9 cellular contexts compared by ENCODE assay signal in the genomic region with DNA sequence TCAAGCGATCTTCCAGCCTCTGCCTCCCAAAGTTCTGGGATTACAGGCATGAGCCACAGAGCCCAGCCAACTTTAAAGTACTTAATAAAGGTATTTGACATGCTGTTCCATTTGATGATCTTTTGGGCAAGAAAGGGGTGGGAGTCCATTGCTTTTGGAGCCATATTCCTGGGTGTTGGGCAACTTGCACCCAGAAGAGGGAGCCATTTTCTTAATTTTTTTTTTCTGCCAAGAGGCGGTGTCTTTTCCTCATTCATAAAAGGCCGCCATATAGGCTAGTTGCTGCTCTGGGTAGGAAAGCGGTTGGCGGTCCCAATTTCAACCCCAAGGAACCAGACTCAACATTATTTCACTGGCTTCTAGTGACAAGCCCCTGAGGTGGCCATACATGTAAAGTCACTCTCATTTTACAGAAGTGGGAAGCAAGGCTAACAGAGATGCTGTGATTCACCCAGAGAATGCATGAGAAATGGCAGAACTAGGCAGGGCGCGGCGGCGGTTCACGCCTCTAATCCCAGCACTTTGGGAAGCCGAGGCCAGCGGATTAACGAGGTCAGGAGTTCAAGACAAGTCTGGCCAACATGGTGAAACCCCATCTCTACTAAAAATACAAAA.
DNase-seq lines count a peak whose midpoint lies in the region; ATAC-seq and TF ChIP-seq lines count a peak whose summit lies in the region.
"Had no signal": no experiment of that assay in that cellular context is flagged by ENCODE, and none has a peak within 500 bp of the region (broad histone marks: within the 10 kb centered on the region; RNA-seq: fewer than 3 reads in every experiment).

No MANE protein-coding gene starts in this region.

- no peak overlapping the region for H2BK20ac ChIP-seq in H9 (ENCODE audit: low read depth, low read length, poor library complexity, severe bottlenecking)

- H3K14ac ChIP-seq in H9 (ENCODE audit: insufficient read depth, low read length), result no peak overlapping the region

- no peak overlapping the region for H3T11ph ChIP-seq in H9 (ENCODE audit: low read length)

- no peak overlapping the region; a peak in 1 of 7 replicates for H3K27ac Mint-ChIP-seq in H9

- no peaks in the 10 kb centered on the region for H3K27me3 Mint-ChIP-seq in H9 (ENCODE audit: low read depth)

- H3K4ac ChIP-seq in H9 (ENCODE audit: low read depth, low read length), result no peak overlapping the region

- intact Hi-C loops in psoas muscle (cut with DNase I), result no loop called here
- intact Hi-C loops in lower leg skin (cut with DNase I; ENCODE audit: low total_unique reads), result no loop called here

- no peak for ATAC-seq in psoas muscle

- H2BK12ac ChIP-seq in H9 (ENCODE audit: insufficient read length, low read depth, low read length), result no peak overlapping the region

- no peak overlapping the region for H3K56ac ChIP-seq in H9 (ENCODE audit: insufficient read length, low read depth, low read length)

- no peak overlapping the region for H2BK5ac ChIP-seq in H9 (ENCODE audit: insufficient read length, low read length)

- CTCF ChIA-PET in RWPE1 (lab: Yijun Ruan, JAX), result interaction anchor here (0.9 kb wide), 1 partner anchor 63 kb away, joined by 3 read pairs; no protein-coding TSS in a partner anchor

- no peaks in the 10 kb centered on the region for H3K79me2 ChIP-seq in H9 (ENCODE audit: insufficient read depth, low read length)

- no peak overlapping the region for H4K91ac ChIP-seq in H9 (ENCODE audit: insufficient read length, low read depth, low read length)

- TF ChIP-seq CTCF in AG09319 (IDR thresholded peaks at IDR 0.05; ENCODE audit: low read depth, low read length) (peak; percentile 49), H9 (conservative IDR thresholded peaks at IDR 0.05) (peak; percentile 76), RWPE1 (conservative IDR thresholded peaks at IDR 0.05; ENCODE audit: low read depth) (peak; percentile 55), foreskin fibroblast (IDR thresholded peaks at IDR 0.05; ENCODE audit: low read depth, low read length) (peak; percentile 54), psoas muscle (IDR thresholded peaks at IDR 0.05) (no peak), lower leg skin (IDR thresholded peaks at IDR 0.05) (no peak)

- no peak overlapping the region for H3K4me2 ChIP-seq in H9 (ENCODE audit: insufficient read depth, insufficient read length, low read length)

- no peaks in the 10 kb centered on the region for H3K9me3 ChIP-seq in H9 (ENCODE audit: control insufficient read depth, low read depth, low read length)
- H3K9me3 ChIP-seq in psoas muscle, result no peaks in the 10 kb centered on the region

- POLR2A ChIA-PET in RWPE1 (lab: Yijun Ruan, JAX; ENCODE audit: low non-redundant PET), result no interaction called here

- H4K8ac ChIP-seq in H9 (replicated peaks; ENCODE audit: insufficient read length, low read depth, low read length), result no peak overlapping the region

- H3K23ac ChIP-seq in H9 (ENCODE audit: insufficient read length, low read depth, low read length), result no peak overlapping the region

- DNase-seq in AG09319 (ENCODE audit: extremely low read depth, low read depth) (no peak), H9 (peak; percentile 40), RWPE1 (ENCODE audit: low spot score) (peak; percentile 58), foreskin fibroblast (peak; percentile 23 to 61), anterior cingulate cortex (lab: John Stamatoyannopoulos, UW) (no peak), psoas muscle (no peak), OCI-M2 (lab: John Stamatoyannopoulos, UW; ENCODE audit: unreplicated experiment) (no peak), lower leg skin (ENCODE audit: low spot score in 2 of 2) (no peak)
- DNase-seq: NCI-H2029 treated with DMSO at 0.1 percent for 48 hours had no signal

- no peak overlapping the region for H2AFZ ChIP-seq in H9 (ENCODE audit: low read length)

- H3K4me3 Mint-ChIP-seq in H9, result no peak overlapping the region

- H4K5ac ChIP-seq in H9 (ENCODE audit: insufficient read length, low read depth, low read length), result no peak overlapping the region

- H2BK120ac ChIP-seq in H9 (ENCODE audit: low read depth, low read length, poor library complexity, severe bottlenecking), result no peak overlapping the region

- peaks cover 2% of the 10 kb centered on the region in 2 experiments; a peak in 2 of 4 replicates for H3K4me1 Mint-ChIP-seq in H9

- H3K18ac ChIP-seq in H9 (ENCODE audit: insufficient read length, low read depth, low read length), result no peak overlapping the region

- H3K23me2 ChIP-seq in H9 (ENCODE audit: insufficient read length, low read depth, low read length, poor library complexity, severe bottlenecking), result no peaks in the 10 kb centered on the region

- no peaks in the 10 kb centered on the region for H3K9me3 Mint-ChIP-seq in H9

- H3K4me1 ChIP-seq in H9 (ENCODE audit: insufficient read depth, low read length), result no peaks in the 10 kb centered on the region
- H3K4me1 ChIP-seq in psoas muscle, result no peaks in the 10 kb centered on the region

- H3K36me3 Mint-ChIP-seq in H9 (ENCODE audit: insufficient read depth in 1 of 3, low read depth in 3 of 3), result peaks cover 0 to 4% (median 0%) of the 10 kb centered on the region in 3 experiments; a peak in 2 of 7 replicates

- WGBS in H9 (ENCODE audit: extremely low coverage, insufficient read length, low lambda C conversion rate), result no CpG with 5 or more reads among the region's 13 CpGs
- WGBS in psoas muscle, 3 donors, result 70 to 82% (median 76%) methylated on average over 13 of the region's 13 CpGs
- 81 to 85% methylated on average over 13 of the region's 13 CpGs for WGBS in lower leg skin, 2 donors

- H3K27ac ChIP-seq in H9 (ENCODE audit: insufficient read length, low read depth, low read length) (no peak overlapping the region), RWPE1 (no peak overlapping the region), psoas muscle (no peak overlapping the region)

- no peaks in the 10 kb centered on the region for H3K36me3 ChIP-seq in psoas muscle (ENCODE audit: insufficient read depth in 1 of 2, low read depth in 1 of 2)

- H4K20me1 ChIP-seq in H9 (ENCODE audit: control insufficient read depth, insufficient read depth, insufficient read length), result no peaks in the 10 kb centered on the region

- no peak overlapping the region for H2AK5ac ChIP-seq in H9 (ENCODE audit: insufficient read length, low read length)

- H2BK15ac ChIP-seq in H9 (ENCODE audit: low read depth, low read length), result no peak overlapping the region

- H3K9ac ChIP-seq in H9 (ENCODE audit: extremely low read depth, insufficient read length, low read length), result no peak overlapping the region

- TF ChIP-seq POLR2A in lower leg skin (IDR thresholded peaks at IDR 0.05), result no peak

- H3K27me3 ChIP-seq in H9 (ENCODE audit: insufficient read depth, low read length) (no peaks in the 10 kb centered on the region), psoas muscle (ENCODE audit: insufficient read depth in 3 of 3, low read length in 2 of 3) (no peaks in the 10 kb centered on the region)

- H3K4me3 ChIP-seq in foreskin fibroblast (ENCODE audit: low read depth in 1 of 2, low read length in 2 of 2) (no peak overlapping the region), psoas muscle (no peak overlapping the region), lower leg skin (ENCODE audit: low read depth, poor library complexity, severe bottlenecking) (no peak overlapping the region)

- H3K79me1 ChIP-seq in H9 (ENCODE audit: insufficient read depth, low read depth, low read length, poor library complexity, severe bottlenecking), result no peaks in the 10 kb centered on the region

Comparison
In these comparisons a context has a peak if more than half of its experiments do, and no peak if none do; other contexts are left out.
1. DNase-seq: peak in H9 (single experiment), RWPE1 (single experiment) and foreskin fibroblast (2 of 2); none in AG09319 (single experiment), anterior cingulate cortex (0 of 58), psoas muscle (0 of 2), OCI-M2 (single experiment) and lower leg skin (0 of 2).
2. CTCF ChIP-seq: peak in AG09319 (single experiment), H9 (single experiment), RWPE1 (single experiment) and foreskin fibroblast (single experiment); none in psoas muscle (single experiment) and lower leg skin (0 of 3).